In the genomic region with DNA sequence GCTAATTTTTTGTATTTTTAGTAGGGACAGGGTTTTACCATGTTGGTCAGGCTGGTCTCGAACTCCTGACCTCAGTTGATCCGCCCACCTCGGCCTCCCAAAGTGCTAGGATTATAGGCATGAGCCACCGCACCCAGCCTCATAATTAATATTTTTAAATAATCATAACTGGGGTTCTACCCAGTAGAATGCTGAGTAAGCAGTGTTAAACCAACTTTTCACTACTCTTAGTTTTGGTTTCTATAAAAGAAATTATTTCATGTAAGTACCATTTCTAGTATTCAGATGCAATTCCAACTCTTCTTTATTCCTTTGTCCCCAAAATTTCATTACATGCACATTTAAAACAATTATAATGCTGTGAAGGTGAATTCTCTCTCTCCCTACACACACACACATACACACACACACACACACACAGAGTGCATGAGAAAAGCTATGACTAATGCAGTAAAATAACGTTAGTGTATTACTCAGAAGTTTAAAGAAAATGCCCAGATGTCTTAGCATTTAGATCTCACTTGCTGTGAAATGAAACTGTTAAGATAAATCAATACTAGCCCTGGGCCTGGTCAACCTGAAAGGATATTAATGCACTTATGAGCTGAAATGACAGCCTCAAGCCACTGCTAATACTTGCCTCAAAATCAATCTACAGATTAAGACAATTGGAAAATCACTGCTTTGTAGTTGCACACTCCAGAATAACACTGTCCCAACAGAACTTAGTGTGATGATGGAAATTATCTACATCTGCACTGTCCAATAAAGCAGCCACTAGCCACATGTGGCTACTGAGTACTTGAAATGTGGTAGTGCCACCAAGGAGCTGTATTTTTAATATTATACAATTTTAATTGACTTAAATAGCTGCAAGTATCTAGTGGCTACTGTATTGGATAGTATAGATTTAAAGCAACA, we compare ENCODE assay signal across 15 cellular contexts. TPM values are rescaled to one million over a fixed set of nuclear protein-coding genes. Genes with fewer than 3 reads are reported as not detected.
DNase-seq lines count a peak whose midpoint lies in the region; ATAC-seq, FAIRE-seq and TF ChIP-seq lines count a peak whose summit lies in the region.
"Had no signal": no experiment of that assay in that cellular context is flagged by ENCODE, and none has a peak within 500 bp of the region (broad histone marks: within the 10 kb centered on the region; RNA-seq: fewer than 3 reads in every experiment).

No MANE protein-coding gene starts in this region.

- H3K27ac Mint-ChIP-seq in osteocyte (ENCODE audit: unreplicated experiment), result peak overlapping the region; percentile 42
- H3K27ac Mint-ChIP-seq: activated naive CD4-positive, alpha-beta T cell treated with anti-CD3 and anti-CD28 coated beads, Interleukin-2, amount 50 U/mL, for 72 hours; progenitor cell of endocrine pancreas had no signal

- H3K27me3 Mint-ChIP-seq in osteocyte (ENCODE audit: unreplicated experiment), result no peaks in the 10 kb centered on the region
- H3K27me3 Mint-ChIP-seq: progenitor cell of endocrine pancreas had no signal

- peaks cover 20% of the 10 kb centered on the region for H3K4me1 Mint-ChIP-seq in osteocyte (ENCODE audit: unreplicated experiment)

- no peak for ATAC-seq in left lobe of liver
- ATAC-seq: activated naive CD4-positive, alpha-beta T cell treated with anti-CD3 and anti-CD28 coated beads, Interleukin-2, amount 50 U/mL, for 72 hours; HCT116 had no signal

- no peak overlapping the region for H3K4me3 Mint-ChIP-seq in osteocyte (ENCODE audit: unreplicated experiment)

- H3K9me3 Mint-ChIP-seq in osteocyte (ENCODE audit: unreplicated experiment), result no peaks in the 10 kb centered on the region
- H3K9me3 Mint-ChIP-seq: activated naive CD4-positive, alpha-beta T cell treated with anti-CD3 and anti-CD28 coated beads, Interleukin-2, amount 50 U/mL, for 72 hours had no signal

- H3K27ac ChIP-seq in epithelial cell of prostate, result no peak overlapping the region

- DNase-seq in ELR (ENCODE audit: low read depth), result peak; percentile 86
- DNase-seq in RCC 7860 (ENCODE audit: low spot score), result peak; percentile 25
- DNase-seq in epithelial cell of prostate (ENCODE audit: low read depth, low spot score), result peak; percentile 24
- DNase-seq in osteocyte (ENCODE audit: extremely low spot score, unreplicated experiment), result no peak
- no peak for DNase-seq in central memory CD4-positive, alpha-beta T cell
- no peak for DNase-seq in T-helper 9 cell
- DNase-seq in COLO668 (lab: John Stamatoyannopoulos, UW; ENCODE audit: unreplicated experiment), result no peak
- no peak for DNase-seq in left lobe of liver (ENCODE audit: low spot score)
- DNase-seq: COR-L47, mesendoderm, NCI-H446, RPMI8226 had no signal

- TF ChIP-seq CTCF in osteocyte (IDR thresholded peaks at IDR 0.05), result no peak

- peaks cover 14% of the 10 kb centered on the region for H3K36me3 Mint-ChIP-seq in osteocyte (ENCODE audit: unreplicated experiment)
- H3K36me3 Mint-ChIP-seq: activated naive CD4-positive, alpha-beta T cell treated with anti-CD3 and anti-CD28 coated beads, Interleukin-2, amount 50 U/mL, for 72 hours had no signal

- FAIRE-seq in RCC 7860 (lab: Jason Lieb, UNC), result no peak

RNA-seq across cellular contexts. Expression of gene PTPN21, which starts 36.0 kb away (rescaled TPM):
- total RNA-seq in osteocyte, result 30.0 and 33.8 TPM in 2 replicates
- total RNA-seq in left lobe of liver, result 12.6 TPM
- total RNA-seq: activated naive CD4-positive, alpha-beta T cell treated with anti-CD3 and anti-CD28 coated beads, Interleukin-2, amount 50 U/mL, for 72 hours had no signal

RNA-seq across cellular contexts. Expression of gene ZC3H14, which starts 44.0 kb away (rescaled TPM):
- total RNA-seq in osteocyte (63.1 and 68.6 TPM in 2 replicates), left lobe of liver (39.1 TPM)

Comparison
In these comparisons a context has a peak if more than half of its experiments do, and no peak if none do; other contexts are left out.
1. DNase-seq: peak in ELR (single experiment), RCC 7860 (single experiment) and epithelial cell of prostate (single experiment); none in osteocyte (single experiment), central memory CD4-positive, alpha-beta T cell (single experiment), T-helper 9 cell (single experiment), COLO668 (single experiment) and left lobe of liver (single experiment).